In the genomic region with DNA sequence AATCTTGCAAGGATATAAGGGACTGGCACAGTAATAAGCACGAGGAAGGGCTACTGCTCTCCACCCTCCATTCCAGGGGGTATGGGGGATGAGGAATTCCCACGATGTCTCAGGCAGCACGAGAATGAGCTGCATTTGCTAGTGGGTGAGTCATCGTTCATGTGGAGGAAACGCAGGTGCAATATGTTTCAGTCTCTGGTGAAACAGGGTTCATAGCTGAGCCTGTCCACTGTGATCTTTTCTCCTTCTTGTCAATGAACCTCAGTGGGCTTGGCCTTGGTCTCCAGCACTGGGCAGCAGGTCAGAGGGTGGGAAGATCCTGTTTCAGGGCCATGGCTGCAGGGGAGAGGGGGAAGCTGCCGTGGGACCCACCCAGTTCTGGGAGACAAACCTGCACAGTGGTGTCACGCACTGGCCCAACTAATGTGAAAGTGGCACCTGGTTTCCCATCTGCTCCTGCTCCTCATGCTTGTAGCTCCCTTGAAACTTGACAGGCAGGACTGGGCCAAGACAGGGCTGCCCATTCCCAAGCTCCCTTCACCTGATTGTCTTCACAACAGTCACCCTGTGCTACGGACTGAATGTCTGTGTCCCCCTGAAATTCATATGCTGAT, we compare ENCODE assay signal across 1 cellular context.
TF ChIP-seq lines count a peak whose summit lies in the region.

No MANE protein-coding gene starts in this region.

TF ChIP-seq in WTC11, 78 proteins besides CTCF, POLR2A, EP300 and RAD21 (continued from another document):
- TF ChIP-seq PRDM15 (CRISPR knock-in tag; IDR thresholded peaks at IDR 0.05), result no peak
- no peak for TF ChIP-seq ZNF317 (CRISPR knock-in tag; IDR thresholded peaks at IDR 0.05; ENCODE audit: borderline replicate concordance, low read depth)
- no peak for TF ChIP-seq TP53 (CRISPR knock-in tag; IDR thresholded peaks at IDR 0.05)
- TF ChIP-seq ATF2 (CRISPR knock-in tag; IDR thresholded peaks at IDR 0.05; ENCODE audit: borderline replicate concordance, low read depth), result no peak
- TF ChIP-seq ZNF219 (CRISPR knock-in tag; IDR thresholded peaks at IDR 0.05; ENCODE audit: borderline replicate concordance), result no peak
- no peak for TF ChIP-seq ZNF671 (CRISPR knock-in tag; IDR thresholded peaks at IDR 0.05)
- TF ChIP-seq ZNF232 (CRISPR knock-in tag; IDR thresholded peaks at IDR 0.05), result no peak
- TF ChIP-seq ZNF263 (CRISPR knock-in tag; IDR thresholded peaks at IDR 0.05; ENCODE audit: low read depth), result no peak
- TF ChIP-seq GTF2I (CRISPR knock-in tag; conservative IDR thresholded peaks at IDR 0.05), result no peak
- TF ChIP-seq, protein P1, sequence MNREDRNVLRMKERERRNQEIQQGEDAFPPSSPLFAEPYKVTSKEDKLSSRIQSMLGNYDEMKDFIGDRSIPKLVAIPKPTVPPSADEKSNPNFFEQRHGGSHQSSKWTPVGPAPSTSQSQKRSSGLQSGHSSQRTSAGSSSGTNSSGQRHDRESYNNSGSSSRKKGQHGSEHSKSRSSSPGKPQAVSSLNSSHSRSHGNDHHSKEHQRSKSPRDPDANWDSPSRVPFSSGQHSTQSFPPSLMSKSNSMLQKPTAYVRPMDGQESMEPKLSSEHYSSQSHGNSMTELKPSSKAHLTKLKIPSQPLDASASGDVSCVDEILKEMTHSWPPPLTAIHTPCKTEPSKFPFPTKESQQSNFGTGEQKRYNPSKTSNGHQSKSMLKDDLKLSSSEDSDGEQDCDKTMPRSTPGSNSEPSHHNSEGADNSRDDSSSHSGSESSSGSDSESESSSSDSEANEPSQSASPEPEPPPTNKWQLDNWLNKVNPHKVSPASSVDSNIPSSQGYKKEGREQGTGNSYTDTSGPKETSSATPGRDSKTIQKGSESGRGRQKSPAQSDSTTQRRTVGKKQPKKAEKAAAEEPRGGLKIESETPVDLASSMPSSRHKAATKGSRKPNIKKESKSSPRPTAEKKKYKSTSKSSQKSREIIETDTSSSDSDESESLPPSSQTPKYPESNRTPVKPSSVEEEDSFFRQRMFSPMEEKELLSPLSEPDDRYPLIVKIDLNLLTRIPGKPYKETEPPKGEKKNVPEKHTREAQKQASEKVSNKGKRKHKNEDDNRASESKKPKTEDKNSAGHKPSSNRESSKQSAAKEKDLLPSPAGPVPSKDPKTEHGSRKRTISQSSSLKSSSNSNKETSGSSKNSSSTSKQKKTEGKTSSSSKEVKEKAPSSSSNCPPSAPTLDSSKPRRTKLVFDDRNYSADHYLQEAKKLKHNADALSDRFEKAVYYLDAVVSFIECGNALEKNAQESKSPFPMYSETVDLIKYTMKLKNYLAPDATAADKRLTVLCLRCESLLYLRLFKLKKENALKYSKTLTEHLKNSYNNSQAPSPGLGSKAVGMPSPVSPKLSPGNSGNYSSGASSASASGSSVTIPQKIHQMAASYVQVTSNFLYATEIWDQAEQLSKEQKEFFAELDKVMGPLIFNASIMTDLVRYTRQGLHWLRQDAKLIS (CRISPR knock-in tag; IDR thresholded peaks at IDR 0.05; ENCODE audit: borderline replicate concordance), result no peak
- TF ChIP-seq SMAD3 (CRISPR knock-in tag; IDR thresholded peaks at IDR 0.05; ENCODE audit: borderline replicate concordance), result no peak
- TF ChIP-seq, protein P2, sequence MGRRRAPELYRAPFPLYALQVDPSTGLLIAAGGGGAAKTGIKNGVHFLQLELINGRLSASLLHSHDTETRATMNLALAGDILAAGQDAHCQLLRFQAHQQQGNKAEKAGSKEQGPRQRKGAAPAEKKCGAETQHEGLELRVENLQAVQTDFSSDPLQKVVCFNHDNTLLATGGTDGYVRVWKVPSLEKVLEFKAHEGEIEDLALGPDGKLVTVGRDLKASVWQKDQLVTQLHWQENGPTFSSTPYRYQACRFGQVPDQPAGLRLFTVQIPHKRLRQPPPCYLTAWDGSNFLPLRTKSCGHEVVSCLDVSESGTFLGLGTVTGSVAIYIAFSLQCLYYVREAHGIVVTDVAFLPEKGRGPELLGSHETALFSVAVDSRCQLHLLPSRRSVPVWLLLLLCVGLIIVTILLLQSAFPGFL (CRISPR knock-in tag; IDR thresholded peaks at IDR 0.05; ENCODE audit: borderline replicate concordance), result no peak
- no peak for TF ChIP-seq HMGA2 (CRISPR knock-in tag; IDR thresholded peaks at IDR 0.05)
